ENCODE assay signal across 18 cellular contexts in genomic region chr17:68439656-68440290, GRCh38. TPM values are rescaled to one million over a fixed set of nuclear protein-coding genes. Genes with fewer than 3 reads are reported as not detected.
A peak's percentile ranks its signal among the peaks of the same experiment; 100 is the strongest.
DNase-seq lines count a peak whose midpoint lies in the region; ATAC-seq and TF ChIP-seq lines count a peak whose summit lies in the region.
"Had no signal": no experiment of that assay in that cellular context is flagged by ENCODE, and none has a peak within 500 bp of the region (broad histone marks: within the 10 kb centered on the region; RNA-seq: fewer than 3 reads in every experiment).

No MANE protein-coding gene starts in this region.

- WGBS in upper lobe of left lung, 2 donors: 52 to 53% methylated on average over 8 of the region's 8 CpGs

- H3K36me3 Mint-ChIP-seq in WTC11: peaks cover 2% of the 10 kb centered on the region; the same call in 1 of the 2 replicates
- no peaks in the 10 kb centered on the region for H3K36me3 Mint-ChIP-seq in naive thymus-derived CD8-positive, alpha-beta T cell

- no peaks in the 10 kb centered on the region for H3K9me3 ChIP-seq in right atrium auricular region
- no peaks in the 10 kb centered on the region for H3K9me3 ChIP-seq in upper lobe of left lung

- TF ChIP-seq CTCF in right atrium auricular region (IDR thresholded peaks at IDR 0.05): no peak
- TF ChIP-seq CTCF in WTC11 (IDR thresholded peaks at IDR 0.05): no peak
- no peak for TF ChIP-seq CTCF in upper lobe of left lung (IDR thresholded peaks at IDR 0.05)

- no peak overlapping the region for H3K4me3 Mint-ChIP-seq in WTC11
- no peak overlapping the region for H3K4me3 Mint-ChIP-seq in naive thymus-derived CD8-positive, alpha-beta T cell
- H3K4me3 Mint-ChIP-seq: endodermal cell had no signal

- H3K4me1 ChIP-seq in right atrium auricular region: peaks cover 0 to 71% of the 10 kb centered on the region in 2 donors
- H3K4me1 ChIP-seq in upper lobe of left lung: peaks cover 46 to 64% (median 55%) of the 10 kb centered on the region in 4 donors

- intact Hi-C loops in left cardiac atrium (cut with DNase I): loop anchor here (5.0 to 10.0 kb wide), 2 partner anchors 175 to 177 kb away; no protein-coding TSS in a partner anchor

- H3K27me3 ChIP-seq in right atrium auricular region (no peaks in the 10 kb centered on the region), upper lobe of left lung (no peaks in the 10 kb centered on the region)

- H3K27me3 Mint-ChIP-seq in WTC11 (ENCODE audit: low read depth): no peaks in the 10 kb centered on the region
- H3K27me3 Mint-ChIP-seq in naive thymus-derived CD8-positive, alpha-beta T cell: no peaks in the 10 kb centered on the region

- POLR2A ChIA-PET in WTC11 (lab: Charles Lee): no interaction called here
- POLR2A ChIA-PET in naive thymus-derived CD8-positive, alpha-beta T cell (lab: Charles Lee): interaction anchor here (1.1 to 10.1 kb wide), 5 partner anchors 16 to 234 kb away, joined by 3 to 94 read pairs (median 4); partner anchors contain the start of genes AMZ2, ARSG and SLC16A6

- no peak for TF ChIP-seq POLR2A in upper lobe of left lung (IDR thresholded peaks at IDR 0.05)

- peaks cover 40% of the 10 kb centered on the region for H3K36me3 ChIP-seq in right atrium auricular region
- H3K36me3 ChIP-seq in upper lobe of left lung: peaks cover 7 to 39% (median 24%) of the 10 kb centered on the region in 4 donors

- H3K4me3 ChIP-seq in right atrium auricular region (no peak overlapping the region), upper lobe of left lung (no peak overlapping the region)

- no peaks in the 10 kb centered on the region for H3K9me3 Mint-ChIP-seq in WTC11
- H3K9me3 Mint-ChIP-seq in naive thymus-derived CD8-positive, alpha-beta T cell: no peaks in the 10 kb centered on the region
- H3K9me3 Mint-ChIP-seq: activated T-helper 2 cell treated with anti-CD3 and anti-CD28 coated beads, Interferon-gamma antibody, Interleukin-2, Interleukin-4, amounts not matched to agents 10 μg/mL and 5 μg/mL and 100 μg/mL, durations not matched to agents 14 hours and 24 hours and 36 hours; endodermal cell had no signal

- 0 out of 2 replicates have a peak overlapping the region, but pooled peaks have one; percentile 11 for H3K27ac Mint-ChIP-seq in WTC11
- H3K27ac Mint-ChIP-seq in naive thymus-derived CD8-positive, alpha-beta T cell: peak overlapping the region in 8 of 10 donors; percentile 14 to 92 (median 69)
- H3K27ac Mint-ChIP-seq: activated T-helper 2 cell treated with anti-CD3 and anti-CD28 coated beads, Interferon-gamma antibody, Interleukin-2, Interleukin-4, amounts not matched to agents 10 μg/mL and 5 μg/mL and 100 μg/mL, durations not matched to agents 14 hours and 24 hours and 36 hours; endodermal cell had no signal

- CTCF ChIA-PET in WTC11 (lab: Charles Lee): interaction anchor here (1.6 kb wide), 1 partner anchor 18 kb away, joined by 3 read pairs; the partner anchor contains the start of gene WIPI1

- peaks cover 32% of the 10 kb centered on the region for H3K4me1 Mint-ChIP-seq in WTC11
- peaks cover 13 to 60% (median 50%) of the 10 kb centered on the region in 4 donors for H3K4me1 Mint-ChIP-seq in naive thymus-derived CD8-positive, alpha-beta T cell

- DNase-seq in right atrium auricular region (ENCODE audit: low spot score) (no peak), left cardiac atrium (no peak), WTC11 (ENCODE audit: low spot score) (no peak), upper lobe of left lung (no peak), occipital lobe (lab: John Stamatoyannopoulos, UW) (no peak)
- DNase-seq in naive thymus-derived CD8-positive, alpha-beta T cell: no peak
- no peak for DNase-seq in stimulated activated CD4-positive, alpha-beta T cell treated with anti-CD3 and anti-CD28 coated beads, Interleukin-1b, Interleukin-23, amount 100 ng/mL, for 48 hours
- DNase-seq: amygdala; COR-L47; endodermal cell; H7; hypothalamus; NCI-H2081; NCI-H510A treated with DMSO at 0.1 percent for 48 hours; stimulated activated CD4-positive, alpha-beta T cell treated with anti-CD3 and anti-CD28 coated beads, Interleukin-2, amount 100 ng/mL, for 24 hours; SW 1271 had no signal

- TF ChIP-seq EP300 in upper lobe of left lung (IDR thresholded peaks at IDR 0.05): no peak

- H3K27ac ChIP-seq in right atrium auricular region (peak overlapping the region; percentile 40 to 78), upper lobe of left lung (peak overlapping the region in 3 of 4 donors; percentile 72 to 84 (median 79))

- ATAC-seq in left cardiac atrium (no peak), WTC11 (no peak), upper lobe of left lung (ENCODE audit: low FRiP score in 2 of 2) (no peak), HG02981 (IDR thresholded peaks at IDR 0.05; ENCODE audit: unreplicated experiment) (no peak)
- ATAC-seq in naive thymus-derived CD8-positive, alpha-beta T cell: no peak

TF ChIP-seq in WTC11, 78 proteins besides CTCF, POLR2A, EP300 and RAD21:
- no peak for TF ChIP-seq FOXP1 (CRISPR knock-in tag; IDR thresholded peaks at IDR 0.05; ENCODE audit: borderline replicate concordance)
- TF ChIP-seq MLX (CRISPR knock-in tag; IDR thresholded peaks at IDR 0.05): no peak
- no peak for TF ChIP-seq PRRX2 (CRISPR knock-in tag; IDR thresholded peaks at IDR 0.05)
- TF ChIP-seq HMGA2 (CRISPR knock-in tag; IDR thresholded peaks at IDR 0.05): no peak
- TF ChIP-seq SMAD3 (CRISPR knock-in tag; IDR thresholded peaks at IDR 0.05; ENCODE audit: borderline replicate concordance): no peak
- no peak for TF ChIP-seq GRHL2 (CRISPR knock-in tag; IDR thresholded peaks at IDR 0.05; ENCODE audit: insufficient replicate concordance, severe bottlenecking)
- TF ChIP-seq ATF3 (CRISPR knock-in tag; conservative IDR thresholded peaks at IDR 0.05): no peak
- no peak for TF ChIP-seq FOXP4 (CRISPR knock-in tag; IDR thresholded peaks at IDR 0.05)
- no peak for TF ChIP-seq ZMAT4 (CRISPR knock-in tag; IDR thresholded peaks at IDR 0.05)
- no peak for TF ChIP-seq ZNF425 (CRISPR knock-in tag; conservative IDR thresholded peaks at IDR 0.05)
- TF ChIP-seq IRF2 (CRISPR knock-in tag; IDR thresholded peaks at IDR 0.05; ENCODE audit: borderline replicate concordance, low read depth): no peak

RNA-seq across cellular contexts. Expression of gene WIPI1, which starts 17.5 kb away (rescaled TPM):
- total RNA-seq in right atrium auricular region (10 to 100 TPM; 50.3 to 76.2 TPM), left cardiac atrium (10 to 100 TPM; 35.8 to 74.3 TPM), WTC11 (2021) (16.2 to 29.3 TPM (median 17.5 TPM) in 3 replicates), upper lobe of left lung (100 to 1,000 TPM in 1 of 6 donors, 10 to 100 TPM in 5; 34.7 to 151 (median 44.4) TPM), occipital lobe (10.5 TPM)
- 1 to 10 TPM; 3.2 to 3.5 TPM for total RNA-seq in naive thymus-derived CD8-positive, alpha-beta T cell
- polyA plus RNA-seq in naive thymus-derived CD8-positive, alpha-beta T cell: 1 to 10 TPM; 2.5 to 8.3 (median 2.7) TPM
